Comparison of ENCODE assay signal across 8 cellular contexts in the genomic region with DNA sequence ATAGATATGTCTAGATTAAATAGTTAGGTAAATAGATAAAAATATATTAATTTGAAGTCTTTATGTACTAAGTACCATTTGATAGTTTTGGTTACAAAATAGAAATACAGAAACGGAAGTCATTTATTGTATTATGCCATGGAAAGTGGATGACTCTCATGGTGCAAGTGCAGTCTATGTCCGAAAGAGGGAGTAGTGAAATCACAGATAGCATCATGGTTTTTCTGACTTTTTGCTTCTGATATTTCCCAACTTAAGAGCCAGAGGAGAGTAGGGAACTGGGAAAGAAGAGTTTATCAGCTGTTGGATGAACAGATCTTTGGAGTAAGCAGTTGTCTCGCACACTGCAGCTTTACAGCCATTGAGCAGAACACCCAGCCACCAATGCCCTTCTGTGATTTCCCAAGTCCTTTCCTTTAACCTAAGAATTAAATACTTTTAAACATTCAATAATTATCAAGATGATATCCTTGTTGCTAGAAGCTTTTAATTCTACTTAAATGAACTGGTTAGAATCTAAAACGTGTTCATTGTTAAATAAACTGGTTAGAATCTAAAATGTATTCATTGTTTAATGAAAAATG. TPM values are rescaled to one million over a fixed set of nuclear protein-coding genes. Genes with fewer than 3 reads are reported as not detected.
DNase-seq lines count a peak whose midpoint lies in the region; ATAC-seq and TF ChIP-seq lines count a peak whose summit lies in the region.

No MANE protein-coding gene starts in this region.

- peaks cover 0 to 7% (median under 1%) of the 10 kb centered on the region in 4 donors for H3K4me1 ChIP-seq in liver (ENCODE audit: control insufficient read depth in 4 of 4, insufficient read depth in 4 of 4, low read length in 3 of 4)

- no peak overlapping the region for H3K4me3 ChIP-seq in AG10803 (ENCODE audit: low read length)
- no peak overlapping the region for H3K4me3 ChIP-seq in liver (ENCODE audit: low read depth in 1 of 3, low read length in 3 of 3)

- no peak overlapping the region for H3K9ac ChIP-seq in liver (ENCODE audit: low read depth in 1 of 2, low read length in 2 of 2)

- peak; percentile 91 to 92 for TF ChIP-seq RAD21 in liver (IDR thresholded peaks at IDR 0.05)

- no peaks in the 10 kb centered on the region for H3K9me3 ChIP-seq in liver (ENCODE audit: control insufficient read depth in 4 of 4, low read length in 3 of 4)

- TF ChIP-seq CTCF in AG10803 (conservative IDR thresholded peaks at IDR 0.05; ENCODE audit: low read length), result peak; percentile 96
- peak; percentile 78 for TF ChIP-seq CTCF in liver (IDR thresholded peaks at IDR 0.05; ENCODE audit: low read depth, low read length, missing input control)

- H3K36me3 ChIP-seq in liver (ENCODE audit: control insufficient read depth in 4 of 4, insufficient read depth in 3 of 4, low read depth in 1 of 4, low read length in 3 of 4), result no peaks in the 10 kb centered on the region

- no peaks in the 10 kb centered on the region for H3K27me3 ChIP-seq in liver (ENCODE audit: control insufficient read depth in 4 of 4, insufficient read depth in 4 of 4, low read length in 3 of 4)

- no peak overlapping the region for H3K27ac ChIP-seq in liver (ENCODE audit: low read depth in 1 of 2, low read length in 2 of 2)

- 22% methylated on average over 4 of the region's 4 CpGs for WGBS in liver

- ATAC-seq in GM18520 (IDR thresholded peaks at IDR 0.05; ENCODE audit: unreplicated experiment), result peak; percentile 85
- peak; percentile 81 for ATAC-seq in HG03196 (IDR thresholded peaks at IDR 0.05; ENCODE audit: unreplicated experiment)
- no peak for ATAC-seq in GM19328 (IDR thresholded peaks at IDR 0.05; ENCODE audit: unreplicated experiment)

- DNase-seq in AG10803 (ENCODE audit: low read depth) (peak; percentile 74), NCI-H82 (lab: John Stamatoyannopoulos, UW) (peak; percentile 70), cerebellum (ENCODE audit: low spot score) (peak; percentile 38), GOT3 (lab: John Stamatoyannopoulos, UW) (no peak)

TF ChIP-seq in liver, 16 proteins besides CTCF, POLR2A, EP300 and RAD21:
- TF ChIP-seq GABPA (IDR thresholded peaks at IDR 0.05 in 1 of 2, conservative IDR thresholded peaks at IDR 0.05 in 1 of 2) (peak; percentile 28 to 40), JUND (IDR thresholded peaks at IDR 0.05) (no peak), EGR1 (IDR thresholded peaks at IDR 0.05; ENCODE audit: low read depth in 2 of 2) (peak in 1 of 2 donors; percentile 21)

RNA-seq across cellular contexts. Expression of gene SRGAP1, which starts 18.4 kb away (rescaled TPM):
- total RNA-seq in cerebellum (39.0 TPM), liver (1 to 10 TPM in 1 of 2 donors, under 1 TPM in 1; 0.51 to 1.3 TPM)
- polyA plus RNA-seq in liver, result 1 to 10 TPM in 1 of 2 donors, under 1 TPM in 1; 0.28 to 1.2 TPM

RNA-seq across cellular contexts. Expression of gene RXYLT1, which starts 46.4 kb away (rescaled TPM):
- total RNA-seq in cerebellum (11.1 TPM), liver (10 to 100 TPM in 1 of 2 donors, 1 to 10 TPM in 1; 6.0 to 11.4 TPM)
- 10 to 100 TPM in 1 of 2 donors, 1 to 10 TPM in 1; 9.5 to 12.2 TPM for polyA plus RNA-seq in liver

Comparison
In these comparisons a context has a peak if more than half of its experiments do, and no peak if none do; other contexts are left out.
1. RNA of gene SRGAP1, which starts 18.4 kb away (total RNA-seq): 39.0 TPM in cerebellum (single experiment); 0.51 to 1.3 TPM in liver; every median in the first group is over 10 times any median in the second.